In genomic region chr12:121765573-121765972, GRCh38 we compare ENCODE assay signal across 11 cellular contexts. TPM values are rescaled to one million over a fixed set of nuclear protein-coding genes. Genes with fewer than 3 reads are reported as not detected.
DNase-seq lines count a peak whose midpoint lies in the region; ATAC-seq and TF ChIP-seq lines count a peak whose summit lies in the region.
"Had no signal": no experiment of that assay in that cellular context is flagged by ENCODE, and none has a peak within 500 bp of the region (broad histone marks: within the 10 kb centered on the region; RNA-seq: fewer than 3 reads in every experiment).

No MANE protein-coding gene starts in this region.

- H3K4me3 ChIP-seq in breast epithelium (no peak overlapping the region), fibroblast of villous mesenchyme (ENCODE audit: low read depth, low read length) (no peak overlapping the region)

- H3K36me3 ChIP-seq in breast epithelium: no peaks in the 10 kb centered on the region

- H3K27me3 ChIP-seq in breast epithelium: no peaks in the 10 kb centered on the region

- CTCF ChIA-PET in MCF 10A (lab: Yijun Ruan, JAX): interaction anchor here (0.6 to 3.3 kb wide), 6 partner anchors 11 to 1015 kb away, joined by 3 to 18 read pairs (median 4); partner anchors contain the start of gene RHOF

- no peaks in the 10 kb centered on the region for H3K36me3 Mint-ChIP-seq in MCF 10A (ENCODE audit: insufficient read depth, unreplicated experiment)
- no peaks in the 10 kb centered on the region for H3K36me3 Mint-ChIP-seq in activated naive CD4-positive, alpha-beta T cell treated with anti-CD3 and anti-CD28 coated beads, Interleukin-2, amount 50 U/mL, for 72 hours

- H3K27ac ChIP-seq in breast epithelium: no peak overlapping the region

- BruUV-seq in MCF 10A (replicated peaks; lab: Mats Ljungman, UMichigan): no TSS peak

- H3K4me1 ChIP-seq in breast epithelium: peaks cover 0 to 8% of the 10 kb centered on the region in 2 donors

- H3K27ac Mint-ChIP-seq in MCF 10A (ENCODE audit: low read depth, unreplicated experiment): no peak overlapping the region
- H3K27ac Mint-ChIP-seq in activated naive CD4-positive, alpha-beta T cell treated with anti-CD3 and anti-CD28 coated beads, Interleukin-2, amount 50 U/mL, for 72 hours: no peak overlapping the region
- H3K27ac Mint-ChIP-seq: dendritic cell treated with granulocyte-macrophage colony-stimulating factor and Interleukin-4, amounts not matched to agents 40 ng/mL and 50 ng/mL, for 4 days had no signal

- intact Hi-C loops in MCF 10A (cut with micrococcal nuclease): no loop called here
- intact Hi-C loops in breast epithelium (cut with DNase I; ENCODE audit: low total_unique reads): no loop called here

- no peak for TF ChIP-seq POLR2A in breast epithelium (IDR thresholded peaks at IDR 0.05)

- POLR2A ChIA-PET in MCF 10A (lab: Yijun Ruan, JAX): interaction anchor here (1.5 kb wide), 1 partner anchor 53 kb away, joined by 5 read pairs; the partner anchor contains the start of gene TMEM120B

- H3K4me3 Mint-ChIP-seq in MCF 10A (ENCODE audit: unreplicated experiment): no peak overlapping the region
- H3K4me3 Mint-ChIP-seq: dendritic cell treated with granulocyte-macrophage colony-stimulating factor and Interleukin-4, amounts not matched to agents 40 ng/mL and 50 ng/mL, for 4 days had no signal

- no peaks in the 10 kb centered on the region for H3K9me3 Mint-ChIP-seq in MCF 10A (ENCODE audit: unreplicated experiment)
- H3K9me3 Mint-ChIP-seq in activated naive CD4-positive, alpha-beta T cell treated with anti-CD3 and anti-CD28 coated beads, Interleukin-2, amount 50 U/mL, for 72 hours: no peaks in the 10 kb centered on the region
- H3K9me3 Mint-ChIP-seq: dendritic cell treated with granulocyte-macrophage colony-stimulating factor and Interleukin-4, amounts not matched to agents 40 ng/mL and 50 ng/mL, for 4 days had no signal

- DNase-seq in MCF 10A (ENCODE audit: unreplicated experiment): peak; percentile 67
- no peak for DNase-seq in breast epithelium (ENCODE audit: low spot score in 2 of 2)
- DNase-seq in fibroblast of villous mesenchyme (ENCODE audit: low read depth): peak; percentile 93
- DNase-seq in occipital lobe (lab: John Stamatoyannopoulos, UW): no peak
- DNase-seq in activated naive CD4-positive, alpha-beta T cell treated with anti-CD3 and anti-CD28 coated beads, Interleukin-2, amount 50 U/mL, for 72 hours (ENCODE audit: low spot score in 2 of 2): no peak
- no peak for DNase-seq in activated CD8-positive, alpha-beta memory T cell treated with anti-CD3 and anti-CD28 coated beads, Interleukin-2, amount 50 U/mL, for 4 hours
- no peak for DNase-seq in retina
- DNase-seq: Right ventricle myocardium superior; stimulated activated CD4-positive, alpha-beta T cell treated with anti-CD3 and anti-CD28 coated beads, Interleukin-12 subunit alpha, Interleukin-12 subunit beta, amount 100 ng/mL, for 4 hours had no signal

- no peaks in the 10 kb centered on the region for H3K27me3 Mint-ChIP-seq in MCF 10A (ENCODE audit: insufficient read depth, unreplicated experiment)
- H3K27me3 Mint-ChIP-seq: dendritic cell treated with granulocyte-macrophage colony-stimulating factor and Interleukin-4, amounts not matched to agents 40 ng/mL and 50 ng/mL, for 4 days had no signal

- no peaks in the 10 kb centered on the region for H3K4me1 Mint-ChIP-seq in MCF 10A (ENCODE audit: insufficient read depth, unreplicated experiment)

- peak; percentile 80 for ATAC-seq in SK-N-SH treated with all-trans-retinoic acid at 6 μM for 48 hours
- no peak for ATAC-seq in activated naive CD4-positive, alpha-beta T cell treated with anti-CD3 and anti-CD28 coated beads, Interleukin-2, amount 50 U/mL, for 72 hours

- TF ChIP-seq CTCF in MCF 10A (IDR thresholded peaks at IDR 0.05; ENCODE audit: unreplicated experiment) (no peak), breast epithelium (IDR thresholded peaks at IDR 0.05) (no peak), fibroblast of villous mesenchyme (IDR thresholded peaks at IDR 0.05; ENCODE audit: insufficient read depth, low read depth, low read length) (no peak)

- H3K9me3 ChIP-seq in breast epithelium: no peaks in the 10 kb centered on the region

TF ChIP-seq in SK-N-SH treated with all-trans-retinoic acid at 6 μM for 48 hours, 23 proteins besides CTCF, POLR2A, EP300 and RAD21:
- no peak for TF ChIP-seq PPARA (CRISPR knock-in tag; IDR thresholded peaks at IDR 0.05; ENCODE audit: borderline replicate concordance)
- no peak for TF ChIP-seq TSHZ2 (CRISPR knock-in tag; IDR thresholded peaks at IDR 0.05)
- TF ChIP-seq ESRRG (CRISPR knock-in tag; IDR thresholded peaks at IDR 0.05): no peak
- no peak for TF ChIP-seq ZNF8 (CRISPR knock-in tag; IDR thresholded peaks at IDR 0.05)
- no peak for TF ChIP-seq ZFP3 (CRISPR knock-in tag; IDR thresholded peaks at IDR 0.05)

RNA-seq across cellular contexts. Expression of gene RHOF, which starts 27.9 kb away (rescaled TPM):
- 9.5 and 11.6 TPM in 2 replicates for total RNA-seq in MCF 10A (2022)
- total RNA-seq in breast epithelium: 10 to 100 TPM in 2 of 3 donors, 1 to 10 TPM in 1; 5.8 to 13.1 (median 12.0) TPM
- total RNA-seq in fibroblast of villous mesenchyme: 9.0 and 11.7 TPM in 2 replicates
- 14.5 TPM for total RNA-seq in occipital lobe
- total RNA-seq in activated naive CD4-positive, alpha-beta T cell treated with anti-CD3 and anti-CD28 coated beads, Interleukin-2, amount 50 U/mL, for 72 hours: 10 to 100 TPM; 95.3 to 96.2 TPM

RNA-seq across cellular contexts. Expression of gene SETD1B, which starts 38.2 kb away (rescaled TPM):
- 19.7 and 19.9 TPM in 2 replicates for total RNA-seq in MCF 10A (2022)
- 1 to 10 TPM; 4.2 to 7.9 (median 6.1) TPM for total RNA-seq in breast epithelium
- total RNA-seq in fibroblast of villous mesenchyme: 4.7 and 5.2 TPM in 2 replicates
- total RNA-seq in occipital lobe: 2.3 TPM
- total RNA-seq in activated naive CD4-positive, alpha-beta T cell treated with anti-CD3 and anti-CD28 coated beads, Interleukin-2, amount 50 U/mL, for 72 hours: 10 to 100 TPM; 13.8 to 16.7 TPM

RNA-seq across cellular contexts. Expression of gene TMEM120B, which starts 53.0 kb away (rescaled TPM):
- total RNA-seq in MCF 10A (2022): 10.5 and 14.2 TPM in 2 replicates
- total RNA-seq in breast epithelium: 1 to 10 TPM; 5.4 to 8.2 (median 6.1) TPM
- total RNA-seq in fibroblast of villous mesenchyme: 14.5 and 16.4 TPM in 2 replicates
- total RNA-seq in occipital lobe: 13.7 TPM
- total RNA-seq in activated naive CD4-positive, alpha-beta T cell treated with anti-CD3 and anti-CD28 coated beads, Interleukin-2, amount 50 U/mL, for 72 hours: 10 to 100 TPM in 1 of 2 donors, 1 to 10 TPM in 1; 6.3 to 11.8 TPM

Comparison
In these comparisons a context has a peak if more than half of its experiments do, and no peak if none do; other contexts are left out.
1. DNase-seq: peak in MCF 10A (single experiment) and fibroblast of villous mesenchyme (single experiment); none in breast epithelium (0 of 2), occipital lobe (single experiment), activated naive CD4-positive, alpha-beta T cell treated with anti-CD3 and anti-CD28 coated beads, Interleukin-2, amount 50 U/mL, for 72 hours (0 of 2), activated CD8-positive, alpha-beta memory T cell treated with anti-CD3 and anti-CD28 coated beads, Interleukin-2, amount 50 U/mL, for 4 hours (single experiment) and retina (single experiment).